In the genomic region with DNA sequence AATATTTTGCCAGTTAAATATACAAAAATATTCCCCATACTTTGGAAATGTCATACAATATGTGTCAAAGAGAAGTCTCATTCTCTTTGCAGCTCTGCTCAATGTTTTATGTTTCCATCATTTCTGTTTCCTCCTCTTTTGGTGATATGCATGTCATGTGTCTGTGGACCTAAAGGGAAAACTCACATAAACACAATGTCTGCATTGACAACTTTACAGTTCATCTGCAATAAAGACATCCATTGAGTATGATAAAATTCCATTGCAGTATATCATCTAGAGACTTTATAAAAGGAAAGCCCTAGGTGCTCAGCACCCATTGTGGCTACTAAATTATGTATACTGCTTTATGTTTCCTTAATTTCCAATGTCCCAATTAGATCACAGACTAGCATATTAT, we compare ENCODE assay signal across 17 cellular contexts.
A peak's percentile ranks its signal among the peaks of the same experiment; 100 is the strongest.
DNase-seq lines count a peak whose midpoint lies in the region; ATAC-seq and TF ChIP-seq lines count a peak whose summit lies in the region.
"Had no signal": no experiment of that assay in that cellular context is flagged by ENCODE, and none has a peak within 500 bp of the region (broad histone marks: within the 10 kb centered on the region; RNA-seq: fewer than 3 reads in every experiment).

No MANE protein-coding gene starts in this region.

- TF ChIP-seq CTCF in glutamatergic neuron (IDR thresholded peaks at IDR 0.05; ENCODE audit: partially characterized antibody, unreplicated experiment): no peak

- H3K4me1 Mint-ChIP-seq in glutamatergic neuron (ENCODE audit: low read depth, unreplicated experiment): peaks cover 54% of the 10 kb centered on the region
- H3K4me1 Mint-ChIP-seq in activated T-cell treated with anti-CD3 and anti-CD28 coated beads, Interleukin-2, amount 50 U/mL, for 4 hours (ENCODE audit: low read depth): no peaks in the 10 kb centered on the region
- H3K4me1 Mint-ChIP-seq: CD14-positive monocyte; CD4-positive, alpha-beta memory T cell; CD4-positive, CD25-positive, alpha-beta regulatory T cell; CD8-positive, alpha-beta memory T cell had no signal

- DNase-seq in SK-MEL-5 (ENCODE audit: low read depth, low spot score) (peak; percentile 75), glutamatergic neuron (no peak), HPDE6-E6E7 (ENCODE audit: extremely low spot score) (no peak), HuH-7 (ENCODE audit: low spot score) (no peak)
- no peak for DNase-seq in activated T-cell treated with anti-CD3 and anti-CD28 coated beads, Interleukin-2, amount 50 U/mL, for 4 hours
- DNase-seq: 8988T; ACHN; BE2C; C1 segment of cervical spinal cord; Caco-2; Calu3; CD4-positive, alpha-beta memory T cell; CD4-positive, CD25-positive, alpha-beta regulatory T cell; CD8-positive, alpha-beta memory T cell; DMS79 treated with DMSO at 0.1 percent for 48 hours; GF-D8 had no signal

- H3K27me3 Mint-ChIP-seq in glutamatergic neuron (ENCODE audit: unreplicated experiment): no peaks in the 10 kb centered on the region
- H3K27me3 Mint-ChIP-seq in activated T-cell treated with anti-CD3 and anti-CD28 coated beads, Interleukin-2, amount 50 U/mL, for 4 hours (ENCODE audit: low read depth): no peaks in the 10 kb centered on the region
- H3K27me3 Mint-ChIP-seq: CD4-positive, alpha-beta memory T cell; CD4-positive, CD25-positive, alpha-beta regulatory T cell; CD8-positive, alpha-beta memory T cell had no signal

- H3K36me3 Mint-ChIP-seq in glutamatergic neuron (ENCODE audit: unreplicated experiment): no peaks in the 10 kb centered on the region
- no peaks in the 10 kb centered on the region for H3K36me3 Mint-ChIP-seq in activated T-cell treated with anti-CD3 and anti-CD28 coated beads, Interleukin-2, amount 50 U/mL, for 4 hours (ENCODE audit: insufficient read depth)
- H3K36me3 Mint-ChIP-seq: CD14-positive monocyte; CD4-positive, alpha-beta memory T cell; CD4-positive, CD25-positive, alpha-beta regulatory T cell; CD8-positive, alpha-beta memory T cell had no signal

- in situ Hi-C loops in SK-MEL-5 (cut with HindIII; ENCODE audit: low pct_unique_long_range_greater_than_20kb, low sequenced_read_pairs): no loop called here

- peak overlapping the region; percentile 78 for H3K27ac Mint-ChIP-seq in glutamatergic neuron (ENCODE audit: unreplicated experiment)
- H3K27ac Mint-ChIP-seq: CD14-positive monocyte; CD4-positive, alpha-beta memory T cell; CD4-positive, CD25-positive, alpha-beta regulatory T cell; CD8-positive, alpha-beta memory T cell had no signal

- H3K4me3 Mint-ChIP-seq in glutamatergic neuron (ENCODE audit: unreplicated experiment): no peak overlapping the region
- no peak overlapping the region for H3K4me3 Mint-ChIP-seq in activated T-cell treated with anti-CD3 and anti-CD28 coated beads, Interleukin-2, amount 50 U/mL, for 4 hours
- H3K4me3 Mint-ChIP-seq: CD14-positive monocyte; CD4-positive, alpha-beta memory T cell; CD4-positive, CD25-positive, alpha-beta regulatory T cell; CD8-positive, alpha-beta memory T cell had no signal

- H3K9me3 Mint-ChIP-seq in glutamatergic neuron (ENCODE audit: unreplicated experiment): peaks cover 6% of the 10 kb centered on the region
- H3K9me3 Mint-ChIP-seq in activated T-cell treated with anti-CD3 and anti-CD28 coated beads, Interleukin-2, amount 50 U/mL, for 4 hours: peaks cover 6% of the 10 kb centered on the region

- ATAC-seq in activated T-cell treated with anti-CD3 and anti-CD28 coated beads, Interleukin-2, amount 50 U/mL, for 4 hours: no peak
